ENCODE assay signal across 32 cellular contexts in the genomic region with DNA sequence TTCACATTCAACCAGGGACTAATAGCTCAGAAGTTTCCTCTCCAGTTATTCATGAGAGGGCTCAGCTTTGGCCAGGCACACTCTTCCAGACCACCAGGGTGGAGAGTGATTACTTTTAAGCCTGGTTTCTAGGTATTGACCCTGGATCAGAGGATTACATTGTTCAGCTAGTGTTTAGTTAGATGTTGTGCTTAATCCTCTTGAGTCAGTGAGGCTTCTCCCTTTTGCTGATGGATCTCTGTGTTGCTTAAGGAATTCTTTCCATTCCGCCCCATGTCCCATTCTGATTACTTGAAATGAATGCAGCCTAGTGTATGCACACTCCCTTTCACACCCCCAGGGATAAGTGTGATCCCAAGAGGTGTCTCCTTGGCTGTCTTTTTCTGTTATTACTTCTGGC.
"Had no signal": no experiment of that assay in that cellular context is flagged by ENCODE, and none has a peak within 500 bp of the region (broad histone marks: within the 10 kb centered on the region; RNA-seq: fewer than 3 reads in every experiment).

No MANE protein-coding gene starts in this region.

- H3K4me3 Mint-ChIP-seq: immature natural killer cell; mesothelial cell of epicardium; naive B cell; natural killer cell; nephron progenitor cell; stimulated activated effector memory CD8-positive, alpha-beta T cell treated with anti-CD3 and anti-CD28 coated beads, Interleukin-12 subunit alpha, Interleukin-12 subunit beta, amount 100 ng/mL, for 72 hours; stimulated activated naive CD8-positive, alpha-beta T cell treated with anti-CD3 and anti-CD28 coated beads, Interleukin-15, Interleukin-2, amounts not matched to agents 100 ng/mL and 50 ng/mL, for 24 hours had no signal

- H3K9me3 ChIP-seq: left lung, lower lobe of right lung, pancreas, prostate gland, sigmoid colon, suprapubic skin, thoracic aorta, tibial artery, upper lobe of right lung had no signal

- H3K4me1 Mint-ChIP-seq: immature natural killer cell; mesothelial cell of epicardium; naive B cell; natural killer cell; nephron progenitor cell; stimulated activated effector memory CD8-positive, alpha-beta T cell treated with anti-CD3 and anti-CD28 coated beads, Interleukin-12 subunit alpha, Interleukin-12 subunit beta, amount 100 ng/mL, for 72 hours had no signal

- FAIRE-seq: islet of Langerhans, kidney, pancreas, small intestine, urothelium cell line had no signal

- H3K4me3 ChIP-seq: left lung, lower lobe of right lung, pancreas, prostate gland, sigmoid colon, spleen, suprapubic skin, thoracic aorta, tibial artery, upper lobe of right lung had no signal

- DNase-seq: hypothalamus; immature natural killer cell; kidney; left colon; left lung; lower lobe of right lung; mammary epithelial cell; mesenchymal stem cell; naive B cell; natural killer cell; nephron progenitor cell; nucleus accumbens; pancreas; posterior cingulate gyrus; retina; right cardiac atrium; sigmoid colon; small intestine; spleen; stimulated activated CD4-positive, alpha-beta T cell treated with anti-CD3 and anti-CD28 coated beads, Interleukin-4, amount 100 ng/mL, for 24 hours; stimulated activated naive CD4-positive, alpha-beta T cell; tibial artery; trophoblast cell; upper lobe of right lung had no signal

- H3K9me3 Mint-ChIP-seq: mesothelial cell of epicardium; nephron progenitor cell; stimulated activated naive CD8-positive, alpha-beta T cell treated with anti-CD3 and anti-CD28 coated beads, Interleukin-15, Interleukin-2, amounts not matched to agents 100 ng/mL and 50 ng/mL, for 24 hours had no signal

- ATAC-seq: left colon; left lung; lower lobe of right lung; natural killer cell; pancreas; right cardiac atrium; stimulated activated effector memory CD8-positive, alpha-beta T cell treated with anti-CD3 and anti-CD28 coated beads, Interleukin-12 subunit alpha, Interleukin-12 subunit beta, amount 100 ng/mL, for 72 hours; upper lobe of right lung had no signal

- H3K36me3 ChIP-seq: left lung, lower lobe of right lung, pancreas, prostate gland, sigmoid colon, spleen, suprapubic skin, thoracic aorta, tibial artery, upper lobe of right lung had no signal

- H3K36me3 Mint-ChIP-seq: immature natural killer cell; mesothelial cell of epicardium; stimulated activated effector memory CD8-positive, alpha-beta T cell treated with anti-CD3 and anti-CD28 coated beads, Interleukin-12 subunit alpha, Interleukin-12 subunit beta, amount 100 ng/mL, for 72 hours had no signal

- H3K4me1 ChIP-seq: left lung, lower lobe of right lung, pancreas, prostate gland, sigmoid colon, spleen, suprapubic skin, tibial artery, upper lobe of right lung had no signal

- H3K27ac Mint-ChIP-seq: immature natural killer cell; mesothelial cell of epicardium; naive B cell; natural killer cell; nephron progenitor cell; stimulated activated effector memory CD8-positive, alpha-beta T cell treated with anti-CD3 and anti-CD28 coated beads, Interleukin-12 subunit alpha, Interleukin-12 subunit beta, amount 100 ng/mL, for 72 hours; stimulated activated naive CD8-positive, alpha-beta T cell treated with anti-CD3 and anti-CD28 coated beads, Interleukin-15, Interleukin-2, amounts not matched to agents 100 ng/mL and 50 ng/mL, for 24 hours had no signal

- H3K27me3 Mint-ChIP-seq: naive B cell; stimulated activated naive CD8-positive, alpha-beta T cell treated with anti-CD3 and anti-CD28 coated beads, Interleukin-15, Interleukin-2, amounts not matched to agents 100 ng/mL and 50 ng/mL, for 24 hours had no signal

- H3K27me3 ChIP-seq: left lung, pancreas, sigmoid colon, spleen, suprapubic skin, tibial artery, upper lobe of right lung had no signal

- H3K27ac ChIP-seq: left lung, lower lobe of right lung, pancreas, prostate gland, sigmoid colon, spleen, suprapubic skin, thoracic aorta, tibial artery, upper lobe of right lung had no signal
